Comparison of ENCODE assay signal across 17 cellular contexts in genomic region chr4:136281307-136281706, GRCh38.
DNase-seq lines count a peak whose midpoint lies in the region; ATAC-seq and TF ChIP-seq lines count a peak whose summit lies in the region.
"Had no signal": no experiment of that assay in that cellular context is flagged by ENCODE, and none has a peak within 500 bp of the region (broad histone marks: within the 10 kb centered on the region; RNA-seq: fewer than 3 reads in every experiment).

No MANE protein-coding gene starts in this region.

- H3K36me3 ChIP-seq in HUES64 (ENCODE audit: insufficient read depth, low read length) (no peaks in the 10 kb centered on the region), endodermal cell (ENCODE audit: control insufficient read depth, insufficient read depth, low read length) (no peaks in the 10 kb centered on the region), iPS-20b (ENCODE audit: insufficient read depth, low read depth, low read length) (no peaks in the 10 kb centered on the region)
- H3K36me3 ChIP-seq: BLaER1 treated with 17β-estradiol and CSF1 and Interleukin-3, amounts not matched to agents 10 nM and 100 nM had no signal

- H2BK12ac ChIP-seq in H9 (ENCODE audit: insufficient read length, low read depth, low read length) = no peak overlapping the region

- no peak overlapping the region for H2BK15ac ChIP-seq in H9 (ENCODE audit: low read depth, low read length)

- no peak for ATAC-seq in GM18909 (IDR thresholded peaks at IDR 0.05; ENCODE audit: poor library complexity, unreplicated experiment)
- ATAC-seq: CD8-positive, alpha-beta T cell; HCT116; K562 had no signal

- H3K9me3 ChIP-seq in H9 (ENCODE audit: control insufficient read depth, low read depth, low read length) (no peaks in the 10 kb centered on the region), HUES64 (ENCODE audit: insufficient read depth, low read depth, low read length) (0 out of 2 replicates have a peak, but pooled peaks cover 4% of the 10 kb centered on the region), endodermal cell (ENCODE audit: control insufficient read depth, low read length) (no peaks in the 10 kb centered on the region), iPS-20b (ENCODE audit: insufficient read depth, low read depth, low read length) (0 out of 2 replicates have a peak, but pooled peaks cover 6% of the 10 kb centered on the region)

- H3K27ac ChIP-seq in H9 (ENCODE audit: insufficient read length, low read depth, low read length) (no peak overlapping the region), HUES64 (ENCODE audit: low read depth, low read length) (peak overlapping the region; percentile 78; the same call in 1 of the 2 replicates), endodermal cell (ENCODE audit: low read depth, low read length) (no peak overlapping the region), iPS-20b (ENCODE audit: low read length) (peak overlapping the region; percentile 78)
- H3K27ac ChIP-seq: BLaER1 treated with 17β-estradiol and CSF1 and Interleukin-3, amounts not matched to agents 10 nM and 100 nM had no signal

- no peak overlapping the region for H4K5ac ChIP-seq in H9 (ENCODE audit: insufficient read length, low read depth, low read length)

- peaks cover 51 to 54% of the 10 kb centered on the region in 2 experiments for H3K4me1 Mint-ChIP-seq in H9
- H3K4me1 Mint-ChIP-seq in endodermal cell = peaks cover 8% of the 10 kb centered on the region
- H3K4me1 Mint-ChIP-seq: B cell had no signal

- H3K27me3 ChIP-seq in H9 (ENCODE audit: insufficient read depth, low read length) (no peaks in the 10 kb centered on the region), HUES64 (ENCODE audit: insufficient read depth, low read length) (no peaks in the 10 kb centered on the region), endodermal cell (ENCODE audit: control insufficient read depth, insufficient read depth, low read length, poor library complexity, severe bottlenecking) (no peaks in the 10 kb centered on the region), iPS-20b (ENCODE audit: insufficient read depth, low read length) (no peaks in the 10 kb centered on the region)
- H3K27me3 ChIP-seq: BLaER1 treated with 17β-estradiol and CSF1 and Interleukin-3, amounts not matched to agents 10 nM and 100 nM had no signal

- no peaks in the 10 kb centered on the region for H3K79me2 ChIP-seq in H9 (ENCODE audit: insufficient read depth, low read length)

- H2BK120ac ChIP-seq in H9 (ENCODE audit: low read depth, low read length, poor library complexity, severe bottlenecking) = no peak overlapping the region

- no CpG with 5 or more reads among the region's 6 CpGs for WGBS in H9 (ENCODE audit: extremely low coverage, insufficient read length, low lambda C conversion rate)
- WGBS in HUES64 = 72% methylated on average over 6 of the region's 6 CpGs
- WGBS in endodermal cell (ENCODE audit: insufficient coverage in 1 of 2, insufficient read length in 1 of 2), 2 experiments = 81 to 100% methylated on average over 1 to 6 of the region's 6 CpGs

- H3K9me3 Mint-ChIP-seq in H9 (peaks cover 0 to 2% of the 10 kb centered on the region in 2 experiments; a peak in 4 of 5 replicates), endodermal cell (peaks cover 2% of the 10 kb centered on the region)

- TF ChIP-seq CTCF in H9 (conservative IDR thresholded peaks at IDR 0.05) (no peak), endodermal cell (conservative IDR thresholded peaks at IDR 0.05) (no peak)

- no peaks in the 10 kb centered on the region for H3K27me3 Mint-ChIP-seq in H9 (ENCODE audit: low read depth)
- H3K27me3 Mint-ChIP-seq in endodermal cell (ENCODE audit: insufficient read depth) = no peaks in the 10 kb centered on the region
- H3K27me3 Mint-ChIP-seq: B cell had no signal

- DNase-seq in H9 = peak; percentile 34
- peak; percentile 44 for DNase-seq in endodermal cell
- DNase-seq in iPS-NIHi11 (ENCODE audit: low spot score) = no peak
- no peak for DNase-seq in SK-N-DZ (ENCODE audit: low spot score)
- DNase-seq: CD8-positive, alpha-beta T cell; DMS 273 treated with DMSO at 0.1 percent for 48 hours; DMS53; DND-41; HFFc6; IMR-90 had no signal

- H4K91ac ChIP-seq in H9 (ENCODE audit: insufficient read length, low read depth, low read length) = no peak overlapping the region

- peaks cover 3 to 16% (median 6%) of the 10 kb centered on the region in 3 experiments; a peak in 5 of 7 replicates for H3K36me3 Mint-ChIP-seq in H9 (ENCODE audit: insufficient read depth in 1 of 3, low read depth in 3 of 3)
- H3K36me3 Mint-ChIP-seq in endodermal cell (ENCODE audit: low read depth) = no peaks in the 10 kb centered on the region
- H3K36me3 Mint-ChIP-seq: CD8-positive, alpha-beta T cell had no signal

- peak overlapping the region; percentile 74 to 98 (median 97); a peak in 6 of 7 replicates for H3K27ac Mint-ChIP-seq in H9
- H3K27ac Mint-ChIP-seq in endodermal cell = no peak overlapping the region
- H3K27ac Mint-ChIP-seq: B cell; CD8-positive, alpha-beta T cell; HFFc6 had no signal

- no peak overlapping the region for H3K56ac ChIP-seq in H9 (ENCODE audit: insufficient read length, low read depth, low read length)

- H3T11ph ChIP-seq in H9 (ENCODE audit: low read length) = no peak overlapping the region

- no peak overlapping the region for H2BK5ac ChIP-seq in H9 (ENCODE audit: insufficient read length, low read length)

- H3K4me2 ChIP-seq in H9 (ENCODE audit: insufficient read depth, insufficient read length, low read length) = peak overlapping the region; percentile 37
- H3K4me2 ChIP-seq: BLaER1 treated with 17β-estradiol and CSF1 and Interleukin-3, amounts not matched to agents 10 nM and 100 nM had no signal

- no peak overlapping the region for H3K23ac ChIP-seq in H9 (ENCODE audit: insufficient read length, low read depth, low read length)

- H3K9ac ChIP-seq in H9 (ENCODE audit: extremely low read depth, insufficient read length, low read length) (no peak overlapping the region), HUES64 (ENCODE audit: low read depth, low read length) (no peak overlapping the region), endodermal cell (ENCODE audit: extremely low read depth, low read length, poor library complexity, severe bottlenecking) (no peak overlapping the region), iPS-20b (ENCODE audit: low read depth, low read length) (peak overlapping the region; percentile 43; the same call in 1 of the 2 replicates)
- H3K9ac ChIP-seq: BLaER1 treated with 17β-estradiol and CSF1 and Interleukin-3, amounts not matched to agents 10 nM and 100 nM had no signal

- H2BK20ac ChIP-seq in H9 (ENCODE audit: low read depth, low read length, poor library complexity, severe bottlenecking) = no peak overlapping the region

- no peak overlapping the region for H3K14ac ChIP-seq in H9 (ENCODE audit: insufficient read depth, low read length)

- H2AFZ ChIP-seq in H9 (ENCODE audit: low read length) = no peak overlapping the region

- no peak overlapping the region for H4K8ac ChIP-seq in H9 (replicated peaks; ENCODE audit: insufficient read length, low read depth, low read length)

- H3K4me1 ChIP-seq in H9 (ENCODE audit: insufficient read depth, low read length) (peaks cover 9% of the 10 kb centered on the region; the same call in 1 of the 2 replicates), HUES64 (ENCODE audit: insufficient read depth, low read length) (peaks cover 50% of the 10 kb centered on the region), endodermal cell (ENCODE audit: control insufficient read depth, insufficient read depth, low read length) (no peaks in the 10 kb centered on the region), iPS-20b (ENCODE audit: insufficient read depth, low read length) (peaks cover 31% of the 10 kb centered on the region)
- H3K4me1 ChIP-seq: BLaER1 treated with 17β-estradiol and CSF1 and Interleukin-3, amounts not matched to agents 10 nM and 100 nM had no signal

- H3K4me3 Mint-ChIP-seq in H9 = peak overlapping the region; percentile 28; a peak in 4 of 5 replicates
- H3K4me3 Mint-ChIP-seq in endodermal cell = no peak overlapping the region
- H3K4me3 Mint-ChIP-seq: B cell; CD8-positive, alpha-beta T cell; HFFc6 had no signal

- no peak overlapping the region for H2AK5ac ChIP-seq in H9 (ENCODE audit: insufficient read length, low read length)

- H4K20me1 ChIP-seq in H9 (ENCODE audit: control insufficient read depth, insufficient read depth, insufficient read length) = no peaks in the 10 kb centered on the region
- H4K20me1 ChIP-seq: BLaER1 treated with 17β-estradiol and CSF1 and Interleukin-3, amounts not matched to agents 10 nM and 100 nM had no signal

- no peaks in the 10 kb centered on the region for H3K23me2 ChIP-seq in H9 (ENCODE audit: insufficient read length, low read depth, low read length, poor library complexity, severe bottlenecking)

- H3K4ac ChIP-seq in H9 (ENCODE audit: low read depth, low read length) = no peak overlapping the region

- H3K18ac ChIP-seq in H9 (ENCODE audit: insufficient read length, low read depth, low read length) = no peak overlapping the region

- no peaks in the 10 kb centered on the region for H3K79me1 ChIP-seq in H9 (ENCODE audit: insufficient read depth, low read depth, low read length, poor library complexity, severe bottlenecking)

- H3K4me3 ChIP-seq in HUES64 (ENCODE audit: low read length) = peak overlapping the region; percentile 20; the same call in 1 of the 2 replicates
- H3K4me3 ChIP-seq in endodermal cell (ENCODE audit: low read length) = no peak overlapping the region
- peak overlapping the region; percentile 39; the same call in 1 of the 2 replicates for H3K4me3 ChIP-seq in iPS-20b (ENCODE audit: low read length)
- H3K4me3 ChIP-seq: BLaER1 treated with 17β-estradiol and CSF1 and Interleukin-3, amounts not matched to agents 10 nM and 100 nM; K562 had no signal

Comparison
In these comparisons a context has a peak if more than half of its experiments do, and no peak if none do; other contexts are left out.
1. DNase-seq: peak in H9 (single experiment) and endodermal cell (single experiment); none in iPS-NIHi11 (single experiment) and SK-N-DZ (single experiment).
2. H3K27ac ChIP-seq: peak in HUES64 (single experiment) and iPS-20b (single experiment); none in H9 (single experiment) and endodermal cell (single experiment).